In genomic region chr5:138623053-138623452, GRCh38 we compare ENCODE assay signal across 15 cellular contexts.
"Had no signal": no experiment of that assay in that cellular context is flagged by ENCODE, and none has a peak within 500 bp of the region (broad histone marks: within the 10 kb centered on the region; RNA-seq: fewer than 3 reads in every experiment).

No MANE protein-coding gene starts in this region.

- H3K27ac ChIP-seq: heart left ventricle, left ventricle myocardium inferior, parathyroid adenoma, SK-N-MC, skin epidermis, transverse colon, WERI-Rb-1 had no signal

- H3K27me3 ChIP-seq: heart left ventricle, transverse colon had no signal

- H3K79me2 ChIP-seq: parathyroid adenoma had no signal

- ATAC-seq: activated CD4-positive, alpha-beta T cell treated with anti-CD3 and anti-CD28 coated beads for 36 hours; activated naive CD8-positive, alpha-beta T cell treated with anti-CD3 and anti-CD28 coated beads, Interleukin-2, amount 50 U/mL, for 24 hours had no signal

- H3K4me1 ChIP-seq: heart left ventricle, left ventricle myocardium inferior, parathyroid adenoma, transverse colon had no signal

- H3K4me3 ChIP-seq: heart left ventricle, left ventricle myocardium inferior, SK-N-MC, skin epidermis, transverse colon had no signal

- DNase-seq: activated CD4-positive, alpha-beta T cell treated with anti-CD3 and anti-CD28 coated beads for 36 hours; activated naive CD4-positive, alpha-beta T cell treated with Interleukin-2 at 50 U/mL for 16 hours; activated naive CD8-positive, alpha-beta T cell treated with anti-CD3 and anti-CD28 coated beads, Interleukin-2, amount 50 U/mL, for 24 hours; erythroblast; foreskin melanocyte; heart left ventricle; left ventricle myocardium inferior; retina; T-helper 1 cell; transverse colon; WERI-Rb-1 had no signal

- H3K9me3 ChIP-seq: heart left ventricle, left ventricle myocardium inferior, transverse colon had no signal

- FAIRE-seq: keratinocyte had no signal

- H2AFZ ChIP-seq: parathyroid adenoma had no signal

- H3K9ac ChIP-seq: parathyroid adenoma had no signal

- H3K36me3 ChIP-seq: heart left ventricle, left ventricle myocardium inferior, transverse colon, WERI-Rb-1 had no signal
